Comparison of ENCODE assay signal across 39 cellular contexts in the genomic region with DNA sequence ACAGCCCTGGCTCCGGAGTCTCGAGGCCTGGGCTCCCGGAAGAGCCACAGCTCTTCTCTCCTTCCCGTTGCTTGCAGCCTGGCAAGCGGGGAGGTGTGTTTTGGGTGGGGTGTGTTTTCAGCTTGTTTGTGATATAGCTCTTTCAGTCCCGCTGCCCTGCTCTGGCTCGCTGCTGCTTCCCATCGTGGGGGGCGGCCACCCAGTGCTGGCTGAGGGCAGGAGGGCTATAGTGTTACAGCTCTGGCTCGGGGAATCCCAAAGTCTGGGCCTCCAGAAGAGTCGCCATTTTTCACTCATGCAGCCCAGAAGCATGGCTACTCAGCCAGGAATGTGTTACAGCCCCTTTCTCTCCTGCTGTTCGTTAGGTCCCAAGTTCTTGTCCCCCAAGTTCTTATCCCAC. TPM values are rescaled to one million over a fixed set of nuclear protein-coding genes. Genes with fewer than 3 reads are reported as not detected.
"Had no signal": no experiment of that assay in that cellular context is flagged by ENCODE, and none has a peak within 500 bp of the region (broad histone marks: within the 10 kb centered on the region; RNA-seq: fewer than 3 reads in every experiment).

No MANE protein-coding gene starts in this region.

- H3K4me3 ChIP-seq: MG63 had no signal

- DNase-seq: Karpas-422, Kasumi-1, MG63, MM.1S, MV-4-11, NCI-H1048, NCI-H1092, NCI-H1092 treated with DMSO at 0.1 percent for 48 hours, NCI-H1105, NCI-H1105 treated with DMSO at 0.1 percent for 48 hours, NCI-H1417, NCI-H1417 treated with DMSO at 0.1 percent for 48 hours, NCI-H1436, NCI-H1436 treated with DMSO at 0.1 percent for 48 hours, NCI-H146, NCI-H1694, NCI-H1694 treated with DMSO at 0.1 percent for 48 hours, NCI-H187, NCI-H187 treated with DMSO at 0.1 percent for 48 hours, NCI-H2029, NCI-H2029 treated with DMSO at 0.1 percent for 48 hours, NCI-H2081, NCI-H2081 treated with DMSO at 0.1 percent for 48 hours, NCI-H2107, NCI-H2171, NCI-H2171 treated with DMSO at 0.1 percent for 48 hours, NCI-H2227 treated with DMSO at 0.1 percent for 48 hours, NCI-H226, NCI-H345, NCI-H446, NCI-H446 treated with DMSO at 0.1 percent for 48 hours, NCI-H510A, NCI-H510A treated with DMSO at 0.1 percent for 48 hours, NCI-H524, NCI-H524 treated with DMSO at 0.1 percent for 48 hours had no signal

- H3K27me3 ChIP-seq: MG63 had no signal

RNA-seq across cellular contexts. Expression of a gene that starts 2.2 kb away (rescaled TPM):
- total RNA-seq: NCI-H460 had no signal

RNA-seq across cellular contexts. Expression of a gene that starts 14.5 kb away (rescaled TPM):
- total RNA-seq: MCF 10A, NCI-H460 had no signal

RNA-seq across cellular contexts. Expression of a gene that starts 24.6 kb away (rescaled TPM):
- total RNA-seq: LHCN-M2, M059J, MCF 10A, NCI-H460 had no signal
